In genomic region chr3:160003520-160004128, GRCh38 we compare ENCODE assay signal across 8 cellular contexts. TPM values are rescaled to one million over a fixed set of nuclear protein-coding genes. Genes with fewer than 3 reads are reported as not detected.
DNase-seq lines count a peak whose midpoint lies in the region; ATAC-seq and TF ChIP-seq lines count a peak whose summit lies in the region.

No MANE protein-coding gene starts in this region.

- CTCF ChIA-PET in activated B cell treated with CpG ODN at 0.5 μM for 24 hours (lab: Charles Lee): interaction anchor here (0.6 to 8.2 kb wide), 13 partner anchors 15 to 175 kb away, joined by 3 to 290 read pairs (median 4); partner anchors contain the start of gene IL12A

- H3K36me3 Mint-ChIP-seq in activated B cell treated with CpG ODN at 0.5 μM for 24 hours (ENCODE audit: low read depth): no peaks in the 10 kb centered on the region

- H3K4me3 Mint-ChIP-seq in activated B cell treated with CpG ODN at 0.5 μM for 24 hours: no peak overlapping the region

- DNase-seq in COLO668 (lab: John Stamatoyannopoulos, UW; ENCODE audit: unreplicated experiment) (peak; percentile 42), NCI-H1417 treated with DMSO at 0.1 percent for 48 hours (lab: John Stamatoyannopoulos, UW) (peak; percentile 33), activated B cell treated with CpG ODN at 0.5 μM for 24 hours (peak; percentile 38), fibroblast of gingiva (ENCODE audit: low read depth) (peak; percentile 52), nucleus accumbens (lab: John Stamatoyannopoulos, UW) (peak in 52 of 56 donors; percentile 3 to 85 (median 50)), T1000 (lab: John Stamatoyannopoulos, UW) (no peak)

- TF ChIP-seq CTCF in activated B cell treated with CpG ODN at 0.5 μM for 24 hours (IDR thresholded peaks at IDR 0.05): no peak

- H3K27me3 Mint-ChIP-seq in activated B cell treated with CpG ODN at 0.5 μM for 24 hours: no peaks in the 10 kb centered on the region

- no peak overlapping the region for H3K27ac Mint-ChIP-seq in activated B cell treated with CpG ODN at 0.5 μM for 24 hours

- ATAC-seq in GM18867 (IDR thresholded peaks at IDR 0.05; ENCODE audit: unreplicated experiment) (peak; percentile 90), HG02938 (IDR thresholded peaks at IDR 0.05; ENCODE audit: unreplicated experiment) (peak; percentile 85), activated B cell treated with CpG ODN at 0.5 μM for 24 hours (ENCODE audit: low read depth) (peak; percentile 92)

- H3K9me3 Mint-ChIP-seq in activated B cell treated with CpG ODN at 0.5 μM for 24 hours: no peaks in the 10 kb centered on the region

- intact Hi-C loops in activated B cell treated with CpG ODN at 0.5 μM for 24 hours (cut with micrococcal nuclease): loop anchor here (1.0 to 10.0 kb wide), 3 partner anchors 15 to 1209 kb away; partner anchors contain the start of gene IL12A

- POLR2A ChIA-PET in activated B cell treated with CpG ODN at 0.5 μM for 24 hours (lab: Charles Lee): interaction anchor here (1.0 to 2.4 kb wide), 4 partner anchors 13 to 119 kb away, joined by 3 to 6 read pairs (median 4); partner anchors contain the start of gene IL12A

- H3K4me1 Mint-ChIP-seq in activated B cell treated with CpG ODN at 0.5 μM for 24 hours: peaks cover 10% of the 10 kb centered on the region

RNA-seq across cellular contexts. Expression of gene IL12A, which starts 15.0 kb away (rescaled TPM):
- 7.0 and 7.8 TPM in 2 replicates for total RNA-seq in activated B cell treated with CpG ODN at 0.5 μM for 24 hours
